ENCODE assay signal across 26 cellular contexts in the genomic region with DNA sequence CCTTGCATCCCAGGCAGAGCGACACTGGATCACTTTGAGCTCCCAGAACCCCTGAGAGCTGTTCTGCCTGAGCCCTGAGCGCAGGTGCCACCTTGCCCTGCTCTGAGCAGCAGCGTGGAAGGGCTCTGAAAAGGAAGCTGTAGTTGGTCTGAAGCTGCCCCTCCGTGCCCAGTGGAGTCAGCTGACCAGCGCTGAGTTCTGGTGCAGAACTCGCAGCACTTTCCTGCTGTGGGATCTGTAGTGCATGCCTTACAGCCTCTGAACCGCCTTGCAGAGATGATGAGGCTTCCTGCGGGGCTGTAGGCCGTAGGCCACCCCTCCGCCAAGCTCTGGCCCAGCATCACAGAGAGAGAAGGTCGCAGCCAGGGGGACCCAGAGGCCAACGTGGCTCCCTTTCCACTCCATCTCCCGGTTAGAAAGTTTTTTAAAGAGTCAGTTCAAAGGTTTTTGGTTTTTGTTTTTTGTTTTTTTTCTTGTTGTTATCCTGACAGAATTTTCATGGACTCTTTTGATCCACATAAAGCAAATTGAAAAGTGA.
"Had no signal": no experiment of that assay in that cellular context is flagged by ENCODE, and none has a peak within 500 bp of the region (broad histone marks: within the 10 kb centered on the region; RNA-seq: fewer than 3 reads in every experiment).

No MANE protein-coding gene starts in this region.

- ATAC-seq: activated CD4-positive, CD25-positive, alpha-beta regulatory T cell treated with anti-CD3 and anti-CD28 coated beads, Interleukin-2, amount 50 U/mL, for 24 hours; activated T-helper 17 cell treated with anti-CD3 and anti-CD28 coated beads, Interleukin-2, amount 50 U/mL, for 72 hours; left cardiac atrium; left ventricle myocardium superior had no signal

- H3K27ac Mint-ChIP-seq: activated T-cell treated with anti-CD3 and anti-CD28 coated beads, Interleukin-2, amount 50 U/mL, for 24 hours; activated T-helper 17 cell treated with anti-CD3 and anti-CD28 coated beads, Interleukin-2, amount 50 U/mL, for 72 hours; nephron had no signal

- H3K4me1 ChIP-seq: transverse colon had no signal

- H3K4me3 ChIP-seq: transverse colon had no signal

- DNase-seq: activated CD4-positive, alpha-beta T cell treated with anti-CD3 and anti-CD28 coated beads for 48 hours; activated CD4-positive, alpha-beta T cell treated with anti-CD3 and anti-CD28 coated beads, Interleukin-2, amount 50 U/mL, for 48 hours; activated CD8-positive, alpha-beta memory T cell treated with anti-CD3 and anti-CD28 coated beads, Interleukin-2, amount 50 U/mL, for 48 hours; activated gamma-delta T cell treated with Interleukin-2 at 50 U/mL for 16 hours; activated naive CD4-positive, alpha-beta T cell treated with anti-CD3 and anti-CD28 coated beads, Interleukin-2, amount 50 U/mL, for 16 hours; activated T-cell treated with anti-CD3 and anti-CD28 coated beads, Interleukin-2, amount 50 U/mL, for 24 hours; caudate nucleus; dermis blood vessel endothelial cell; effector CD4-positive, alpha-beta T cell; left cardiac atrium; left ventricle myocardium superior; mammary epithelial cell; stimulated activated naive CD4-positive, alpha-beta T cell; T-helper 1 cell; T-helper 9 cell; transverse colon had no signal

- FAIRE-seq: endometrium, frontal cortex, keratinocyte, TTC549 had no signal

- H3K27me3 ChIP-seq: transverse colon had no signal

- H3K9me3 Mint-ChIP-seq: activated T-cell treated with anti-CD3 and anti-CD28 coated beads, Interleukin-2, amount 50 U/mL, for 24 hours; activated T-helper 17 cell treated with anti-CD3 and anti-CD28 coated beads, Interleukin-2, amount 50 U/mL, for 72 hours; nephron had no signal

- H3K27ac ChIP-seq: epithelial cell of prostate, neutrophil, transverse colon, VCaP had no signal

- H3K36me3 ChIP-seq: neutrophil, transverse colon had no signal

- H3K9me3 ChIP-seq: neutrophil, transverse colon had no signal

- H3K4me3 Mint-ChIP-seq: activated T-cell treated with anti-CD3 and anti-CD28 coated beads, Interleukin-2, amount 50 U/mL, for 24 hours; activated T-helper 17 cell treated with anti-CD3 and anti-CD28 coated beads, Interleukin-2, amount 50 U/mL, for 72 hours; nephron had no signal

- H3K4me1 Mint-ChIP-seq: activated T-helper 17 cell treated with anti-CD3 and anti-CD28 coated beads, Interleukin-2, amount 50 U/mL, for 72 hours; nephron had no signal
